ENCODE assay signal across 11 cellular contexts in the genomic region with DNA sequence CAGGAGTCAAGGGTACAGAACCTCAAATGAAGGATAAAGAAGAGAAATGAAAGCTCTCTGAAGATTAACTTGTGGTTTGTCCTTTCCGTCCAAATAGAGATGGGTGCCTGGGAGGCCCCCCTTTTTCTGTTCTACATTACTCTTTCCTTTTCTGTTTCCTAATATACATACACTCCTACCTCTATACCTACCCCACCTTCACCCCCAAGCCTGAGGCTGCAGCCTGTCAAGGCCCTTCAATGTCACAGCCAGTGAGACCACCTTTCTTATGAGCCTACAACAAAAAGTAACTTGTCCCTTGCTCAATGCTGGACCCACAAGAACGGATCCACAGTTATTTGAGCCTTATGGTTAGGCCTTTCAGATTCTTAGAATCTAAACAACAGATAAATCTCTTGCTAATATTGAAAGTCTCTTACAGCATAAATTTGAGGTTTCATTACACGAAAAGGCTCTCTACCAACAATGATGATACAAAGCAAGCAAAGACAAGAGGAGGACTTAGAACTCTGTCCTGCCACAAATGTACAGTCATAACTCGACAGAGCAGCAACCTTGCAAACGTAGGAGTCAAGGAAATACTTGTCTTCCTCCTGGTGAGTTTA. TPM values are rescaled to one million over a fixed set of nuclear protein-coding genes. Genes with fewer than 3 reads are reported as not detected.
A peak's percentile ranks its signal among the peaks of the same experiment; 100 is the strongest.
DNase-seq lines count a peak whose midpoint lies in the region; ATAC-seq and TF ChIP-seq lines count a peak whose summit lies in the region.
"Had no signal": no experiment of that assay in that cellular context is flagged by ENCODE, and none has a peak within 500 bp of the region (broad histone marks: within the 10 kb centered on the region; RNA-seq: fewer than 3 reads in every experiment).

No MANE protein-coding gene starts in this region.

- H3K36me3 Mint-ChIP-seq in activated CD4-positive, alpha-beta memory T cell treated with anti-CD3 and anti-CD28 coated beads, Interleukin-2, amount 10 ng/mL, durations not matched to agents 7 days and 5 days (ENCODE audit: low read depth), result peaks cover 15% of the 10 kb centered on the region

- H3K27ac Mint-ChIP-seq in activated CD4-positive, alpha-beta memory T cell treated with anti-CD3 and anti-CD28 coated beads, Interleukin-2, amount 10 ng/mL, durations not matched to agents 7 days and 5 days, result peak overlapping the region; percentile 99

- ATAC-seq in HG03025 (IDR thresholded peaks at IDR 0.05; ENCODE audit: low FRiP score, unreplicated experiment) (peak; percentile 47), foreskin keratinocyte (no peak)

- H3K27me3 ChIP-seq in transverse colon (no peaks in the 10 kb centered on the region), foreskin keratinocyte (no peaks in the 10 kb centered on the region)

- WGBS in transverse colon (ENCODE audit: low coverage in 1 of 2), 2 donors, result 37 to 47% methylated on average over 4 to 5 of the region's 5 CpGs

- TF ChIP-seq CTCF in transverse colon (IDR thresholded peaks at IDR 0.05) (no peak), foreskin keratinocyte (conservative IDR thresholded peaks at IDR 0.05) (no peak)

- H3K9me3 ChIP-seq in transverse colon, result no peaks in the 10 kb centered on the region

- CTCF ChIA-PET in activated CD4-positive, alpha-beta memory T cell treated with anti-CD3 and anti-CD28 coated beads, Interleukin-2, amount 10 ng/mL, durations not matched to agents 7 days and 5 days (lab: Charles Lee), result interaction anchor here (1.1 to 6.8 kb wide), 4 partner anchors 16 to 182 kb away, joined by 3 to 115 read pairs (median 4); no protein-coding TSS in a partner anchor

- peak overlapping the region; percentile 69 for H3K4me3 Mint-ChIP-seq in activated CD4-positive, alpha-beta memory T cell treated with anti-CD3 and anti-CD28 coated beads, Interleukin-2, amount 10 ng/mL, durations not matched to agents 7 days and 5 days

- intact Hi-C loops in transverse colon (cut with DNase I; ENCODE audit: low total_unique reads), result loop anchor here (1.0 kb wide), 1 partner anchor 20 kb away; no protein-coding TSS in a partner anchor

- no peak overlapping the region for H3K4me3 ChIP-seq in transverse colon

- TF ChIP-seq EP300 in transverse colon (IDR thresholded peaks at IDR 0.05; ENCODE audit: low read depth), result no peak

- H3K27ac ChIP-seq in transverse colon (peak overlapping the region; percentile 22 to 58 (median 32)), foreskin keratinocyte (no peak overlapping the region)

- TF ChIP-seq POLR2A in transverse colon (IDR thresholded peaks at IDR 0.05), result no peak

- H3K4me1 Mint-ChIP-seq in activated CD4-positive, alpha-beta memory T cell treated with anti-CD3 and anti-CD28 coated beads, Interleukin-2, amount 10 ng/mL, durations not matched to agents 7 days and 5 days, result peaks cover 79% of the 10 kb centered on the region

- DNase-seq in activated naive CD4-positive, alpha-beta T cell treated with Interleukin-2 at 50 U/mL for 16 hours, result peak; percentile 50
- DNase-seq in activated naive CD4-positive, alpha-beta T cell (lab: John Stamatoyannopoulos, UW), result no peak
- peak; percentile 60 for DNase-seq in activated CD4-positive, alpha-beta memory T cell treated with anti-CD3 and anti-CD28 coated beads, Interleukin-2, amount 10 ng/mL, durations not matched to agents 7 days and 5 days
- no peak for DNase-seq in transverse colon
- no peak for DNase-seq in foreskin keratinocyte
- DNase-seq in HPDE6-E6E7 (ENCODE audit: extremely low spot score), result no peak
- DNase-seq in GM03348 (ENCODE audit: low spot score), result no peak
- DNase-seq: KG1 had no signal

- H3K4me1 ChIP-seq in transverse colon (peaks cover 0 to 11% (median 2%) of the 10 kb centered on the region in 4 donors), foreskin keratinocyte (no peaks in the 10 kb centered on the region)

- POLR2A ChIA-PET in activated CD4-positive, alpha-beta memory T cell treated with anti-CD3 and anti-CD28 coated beads, Interleukin-2, amount 10 ng/mL, durations not matched to agents 7 days and 5 days (lab: Charles Lee), result interaction anchor here (0.8 to 15.2 kb wide), 12 partner anchors 9 to 99 kb away, joined by 3 to 799 read pairs (median 5); partner anchors contain the start of gene C1orf74

- H3K9me3 Mint-ChIP-seq in activated CD4-positive, alpha-beta memory T cell treated with anti-CD3 and anti-CD28 coated beads, Interleukin-2, amount 10 ng/mL, durations not matched to agents 7 days and 5 days, result no peaks in the 10 kb centered on the region

- no peaks in the 10 kb centered on the region for H3K36me3 ChIP-seq in transverse colon

- no peaks in the 10 kb centered on the region for H3K27me3 Mint-ChIP-seq in activated CD4-positive, alpha-beta memory T cell treated with anti-CD3 and anti-CD28 coated beads, Interleukin-2, amount 10 ng/mL, durations not matched to agents 7 days and 5 days

- in situ Hi-C loops in transverse colon (cut with MboI; ENCODE audit: low pct_ligation_motif_present in 1 of 4, low pct_unique_long_range_greater_than_20kb in 1 of 4, low sequenced_read_pairs in 3 of 4), result no loop called here

RNA-seq across cellular contexts. Expression of gene TRAF3IP3, which starts 4.1 kb away (rescaled TPM):
- 100 to 1,000 TPM; 421 to 422 TPM for total RNA-seq in activated CD4-positive, alpha-beta memory T cell treated with anti-CD3 and anti-CD28 coated beads, Interleukin-2, amount 10 ng/mL, durations not matched to agents 7 days and 5 days
- 10 to 100 TPM in 2 of 4 donors, 1 to 10 TPM in 2; 2.3 to 17.6 (median 6.8) TPM for total RNA-seq in transverse colon
- not detected in 2 replicates for total RNA-seq in foreskin keratinocyte
- polyA plus RNA-seq in foreskin keratinocyte, result 0.01 TPM in 1 of 2 replicates, not detected in the other
- total RNA-seq: fibroblast of villous mesenchyme, pulmonary artery endothelial cell had no signal

RNA-seq across cellular contexts. Expression of gene C1orf74, which starts 32.6 kb away (rescaled TPM):
- total RNA-seq in activated CD4-positive, alpha-beta memory T cell treated with anti-CD3 and anti-CD28 coated beads, Interleukin-2, amount 10 ng/mL, durations not matched to agents 7 days and 5 days, result 1 to 10 TPM; 2.1 to 2.2 TPM
- total RNA-seq in transverse colon (1 to 10 TPM in 2 of 4 donors, under 1 TPM in 1, not detected in 1; 0.20 to 2.7 (median 2.4) TPM), foreskin keratinocyte (11.0 and 12.3 TPM in 2 replicates)
- 5.7 and 6.1 TPM in 2 replicates for polyA plus RNA-seq in foreskin keratinocyte

RNA-seq across cellular contexts. Expression of gene HSD11B1, which starts 47.1 kb away (rescaled TPM):
- total RNA-seq in activated CD4-positive, alpha-beta memory T cell treated with anti-CD3 and anti-CD28 coated beads, Interleukin-2, amount 10 ng/mL, durations not matched to agents 7 days and 5 days, result 10 to 100 TPM in 1 of 2 experiments, 1 to 10 TPM in 1; 8.7 to 11.4 TPM
- total RNA-seq in transverse colon (1 to 10 TPM in 3 of 4 donors, not detected in 1; 1.5 to 3.7 (median 2.6) TPM), foreskin keratinocyte (0.56 and 0.61 TPM in 2 replicates)
- polyA plus RNA-seq in foreskin keratinocyte, result 0.29 and 0.54 TPM in 2 replicates

RNA-seq across cellular contexts. Expression of gene IRF6, which starts 54.2 kb away (rescaled TPM):
- total RNA-seq in activated CD4-positive, alpha-beta memory T cell treated with anti-CD3 and anti-CD28 coated beads, Interleukin-2, amount 10 ng/mL, durations not matched to agents 7 days and 5 days, result under 1 TPM; 0.10 to 0.25 TPM
- total RNA-seq in transverse colon (10 to 100 TPM; 26.1 to 78.0 (median 44.4) TPM), foreskin keratinocyte (160 and 194 TPM in 2 replicates)
- polyA plus RNA-seq in foreskin keratinocyte, result 70.3 and 93.1 TPM in 2 replicates

Comparison
In these comparisons a context has a peak if more than half of its experiments do, and no peak if none do; other contexts are left out.
1. DNase-seq: peak in activated naive CD4-positive, alpha-beta T cell treated with Interleukin-2 at 50 U/mL for 16 hours (single experiment) and activated CD4-positive, alpha-beta memory T cell treated with anti-CD3 and anti-CD28 coated beads, Interleukin-2, amount 10 ng/mL, durations not matched to agents 7 days and 5 days (single experiment); none in activated naive CD4-positive, alpha-beta T cell (0 of 4), transverse colon (single experiment), foreskin keratinocyte (0 of 2), HPDE6-E6E7 (single experiment) and GM03348 (single experiment).
2. RNA of gene TRAF3IP3, which starts 4.1 kb away (total RNA-seq): 421 to 422 TPM in activated CD4-positive, alpha-beta memory T cell treated with anti-CD3 and anti-CD28 coated beads, Interleukin-2, amount 10 ng/mL, durations not matched to agents 7 days and 5 days; 2.3 to 17.6 TPM in transverse colon and not detected in foreskin keratinocyte; every median in the first group is over 10 times any median in the second.